Comparison of ENCODE assay signal across 25 cellular contexts in the genomic region with DNA sequence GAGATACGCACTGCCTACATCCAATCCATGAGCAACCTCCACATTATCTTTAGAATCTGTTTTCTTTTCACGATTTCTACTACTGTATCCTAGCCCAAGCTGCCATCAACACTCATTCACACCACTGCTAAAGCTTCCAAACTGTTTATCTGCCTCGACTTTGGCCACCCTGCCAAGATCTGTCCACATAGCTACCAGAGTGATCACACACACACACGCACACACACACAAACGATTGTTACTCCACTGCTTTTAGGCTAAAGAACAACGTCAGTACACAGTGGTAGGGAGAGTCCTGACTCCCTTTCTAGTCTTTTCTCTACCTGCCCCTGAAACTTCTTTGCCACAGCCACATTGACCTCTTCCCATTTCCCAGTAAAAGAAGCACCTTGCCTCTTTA.
"Had no signal": no experiment of that assay in that cellular context is flagged by ENCODE, and none has a peak within 500 bp of the region (broad histone marks: within the 10 kb centered on the region; RNA-seq: fewer than 3 reads in every experiment).

No MANE protein-coding gene starts in this region.

- ATAC-seq: activated CD4-positive, CD25-positive, alpha-beta regulatory T cell treated with anti-CD3 and anti-CD28 coated beads, Interleukin-2, amount 50 U/mL, for 24 hours; activated CD8-positive, alpha-beta T cell treated with anti-CD3 and anti-CD28 coated beads for 36 hours; activated T-cell treated with anti-CD3 and anti-CD28 coated beads, Interleukin-2, amount 50 U/mL, for 72 hours; Panc1 had no signal

- H3K36me3 ChIP-seq: breast epithelium, MG63 had no signal

- H3K9me3 ChIP-seq: breast epithelium, MG63 had no signal

- H3K4me3 ChIP-seq: breast epithelium, MG63 had no signal

- H3K27ac ChIP-seq: breast epithelium, RWPE1 had no signal

- DNase-seq: activated CD4-positive, alpha-beta T cell treated with anti-CD3 and anti-CD28 coated beads for 4 hours; activated CD8-positive, alpha-beta memory T cell treated with anti-CD3 and anti-CD28 coated beads, Interleukin-2, amount 50 U/mL, for 4 hours; activated CD8-positive, alpha-beta T cell treated with anti-CD3 and anti-CD28 coated beads for 36 hours; activated gamma-delta T cell treated with Interleukin-2 at 50 U/mL for 16 hours; activated naive CD4-positive, alpha-beta T cell treated with anti-CD3 and anti-CD28 coated beads, Interleukin-2, amount 50 U/mL, for 16 hours; activated T-cell treated with anti-CD3 and anti-CD28 coated beads, Interleukin-2, amount 50 U/mL, for 72 hours; aorta; central memory CD4-positive, alpha-beta T cell; MG63; MV-4-11; NCI-H1092 treated with DMSO at 0.1 percent for 48 hours; NCI-H1417 treated with DMSO at 0.1 percent for 48 hours; NCI-H1694; NCI-H2029; NCI-H2107; NCI-H2171 treated with DMSO at 0.1 percent for 48 hours; NCI-H510A treated with DMSO at 0.1 percent for 48 hours; NCI-H69; NK-92 treated with Interleukin-12 subunit alpha and Interleukin-12 subunit beta, amount 100 ng/mL, for 24 hours; OCI-M1; SHP77 treated with DMSO at 0.1 percent for 48 hours had no signal

- H3K4me1 ChIP-seq: breast epithelium had no signal

- H3K27me3 ChIP-seq: breast epithelium, MG63 had no signal
